ENCODE assay signal across 31 cellular contexts in genomic region chr5:174678107-174678506, GRCh38. TPM values are rescaled to one million over a fixed set of nuclear protein-coding genes. Genes with fewer than 3 reads are reported as not detected.
"Had no signal": no experiment of that assay in that cellular context is flagged by ENCODE, and none has a peak within 500 bp of the region (broad histone marks: within the 10 kb centered on the region; RNA-seq: fewer than 3 reads in every experiment).

No MANE protein-coding gene starts in this region.

- DNase-seq: naive thymus-derived CD8-positive, alpha-beta T cell; occipital lobe; ovary; posterior cingulate gyrus; psoas muscle; right cardiac atrium; right lobe of liver; sigmoid colon; small intestine; stimulated activated CD4-positive, alpha-beta T cell treated with anti-CD3 and anti-CD28 coated beads, Interleukin-15, amount 100 ng/mL, for 24 hours; stimulated activated CD4-positive, alpha-beta T cell treated with anti-CD3 and anti-CD28 coated beads, Interleukin-2, amount 100 ng/mL, for 24 hours; stimulated activated CD4-positive, alpha-beta T cell treated with anti-CD3 and anti-CD28 coated beads, Interleukin-2, amount 100 ng/mL, for 48 hours; stimulated activated CD4-positive, alpha-beta T cell treated with anti-CD3 and anti-CD28 coated beads, Interleukin-4, amount 100 ng/mL, for 24 hours; stimulated activated naive B cell treated with anti-CD40 and anti-IgM and Interleukin-4, amounts not matched to agents 10 μg/mL and 1 μg/mL and 100 μg/mL, for 72 hours; stimulated activated naive CD4-positive, alpha-beta T cell treated with Interleukin-2 at 50 U/mL for 16 hours; substantia nigra; testis; tibial artery; transverse colon; upper lobe of right lung; uterus had no signal

- H3K36me3 ChIP-seq: neural progenitor cell, ovary, right lobe of liver, sigmoid colon, suprapubic skin, tibial artery, transverse colon, upper lobe of right lung, uterus had no signal

- H3K4me1 ChIP-seq: neural progenitor cell, psoas muscle, right lobe of liver, sigmoid colon, suprapubic skin, testis, tibial artery, transverse colon, upper lobe of right lung, uterus had no signal

- H3K4me1 Mint-ChIP-seq: naive thymus-derived CD8-positive, alpha-beta T cell; stimulated activated effector memory CD8-positive, alpha-beta T cell treated with anti-CD3 and anti-CD28 coated beads, Interleukin-12 subunit alpha, Interleukin-12 subunit beta, amount 100 ng/mL, for 72 hours; stimulated activated naive B cell treated with anti-CD40 and anti-IgM and Interleukin-4, amounts not matched to agents 10 μg/mL and 1 μg/mL and 100 μg/mL, for 72 hours had no signal

- H3K27ac ChIP-seq: neural progenitor cell, ovary, parathyroid adenoma, psoas muscle, right lobe of liver, sigmoid colon, suprapubic skin, testis, tibial artery, transverse colon, upper lobe of right lung, uterus had no signal

- H3K27me3 ChIP-seq: neural progenitor cell, ovary, right lobe of liver, sigmoid colon, testis, transverse colon had no signal

- H3K4me3 ChIP-seq: neural progenitor cell, ovary, psoas muscle, right lobe of liver, sigmoid colon, suprapubic skin, testis, tibial artery, transverse colon, upper lobe of right lung, uterus had no signal

- H3K36me3 Mint-ChIP-seq: natural killer cell treated with Interleukin-12 subunit alpha and Interleukin-12 subunit beta and Interleukin-15 and Interleukin-18, amount 100 ng/mL, for 72 hours; neural progenitor cell; stimulated activated effector memory CD8-positive, alpha-beta T cell treated with anti-CD3 and anti-CD28 coated beads, Interleukin-12 subunit alpha, Interleukin-12 subunit beta, amount 100 ng/mL, for 72 hours; stimulated activated naive B cell treated with anti-CD40 and anti-IgM and Interleukin-4, amounts not matched to agents 10 μg/mL and 1 μg/mL and 100 μg/mL, for 72 hours; type B pancreatic cell had no signal

- H3K27me3 Mint-ChIP-seq: progenitor cell of endocrine pancreas; stimulated activated naive B cell treated with anti-CD40 and anti-IgM and Interleukin-4, amounts not matched to agents 10 μg/mL and 1 μg/mL and 100 μg/mL, for 72 hours; stimulated activated naive CD8-positive, alpha-beta T cell treated with anti-CD3 and anti-CD28 coated beads, Interleukin-15, Interleukin-2, amounts not matched to agents 100 ng/mL and 50 ng/mL, for 24 hours; type B pancreatic cell had no signal

- H3K4me2 ChIP-seq: neural progenitor cell had no signal

- H3K4me3 Mint-ChIP-seq: naive thymus-derived CD8-positive, alpha-beta T cell; natural killer cell treated with Interleukin-12 subunit alpha and Interleukin-12 subunit beta and Interleukin-15 and Interleukin-18, amount 100 ng/mL, for 72 hours; neural progenitor cell; stimulated activated effector memory CD8-positive, alpha-beta T cell treated with anti-CD3 and anti-CD28 coated beads, Interleukin-12 subunit alpha, Interleukin-12 subunit beta, amount 100 ng/mL, for 72 hours; stimulated activated naive B cell treated with anti-CD40 and anti-IgM and Interleukin-4, amounts not matched to agents 10 μg/mL and 1 μg/mL and 100 μg/mL, for 72 hours; stimulated activated naive CD8-positive, alpha-beta T cell treated with anti-CD3 and anti-CD28 coated beads, Interleukin-15, Interleukin-2, amounts not matched to agents 100 ng/mL and 50 ng/mL, for 24 hours; type B pancreatic cell had no signal

- ATAC-seq: naive thymus-derived CD8-positive, alpha-beta T cell; natural killer cell treated with Interleukin-12 subunit alpha and Interleukin-12 subunit beta and Interleukin-15 and Interleukin-18, amount 100 ng/mL, for 72 hours; psoas muscle; right cardiac atrium; right lobe of liver; stimulated activated effector memory CD8-positive, alpha-beta T cell treated with anti-CD3 and anti-CD28 coated beads, Interleukin-12 subunit alpha, Interleukin-12 subunit beta, amount 100 ng/mL, for 72 hours; stimulated activated naive B cell treated with anti-CD40 and anti-IgM and Interleukin-4, amounts not matched to agents 10 μg/mL and 1 μg/mL and 100 μg/mL, for 72 hours; upper lobe of right lung had no signal

- H3K27ac Mint-ChIP-seq: naive thymus-derived CD8-positive, alpha-beta T cell; natural killer cell treated with Interleukin-12 subunit alpha and Interleukin-12 subunit beta and Interleukin-15 and Interleukin-18, amount 100 ng/mL, for 72 hours; neural progenitor cell; progenitor cell of endocrine pancreas; stimulated activated effector memory CD8-positive, alpha-beta T cell treated with anti-CD3 and anti-CD28 coated beads, Interleukin-12 subunit alpha, Interleukin-12 subunit beta, amount 100 ng/mL, for 72 hours; stimulated activated naive B cell treated with anti-CD40 and anti-IgM and Interleukin-4, amounts not matched to agents 10 μg/mL and 1 μg/mL and 100 μg/mL, for 72 hours; stimulated activated naive CD8-positive, alpha-beta T cell treated with anti-CD3 and anti-CD28 coated beads, Interleukin-15, Interleukin-2, amounts not matched to agents 100 ng/mL and 50 ng/mL, for 24 hours; type B pancreatic cell had no signal

- H3K9me3 Mint-ChIP-seq: natural killer cell treated with Interleukin-12 subunit alpha and Interleukin-12 subunit beta and Interleukin-15 and Interleukin-18, amount 100 ng/mL, for 72 hours; neural progenitor cell; type B pancreatic cell had no signal

- H3K9ac ChIP-seq: neural progenitor cell, parathyroid adenoma had no signal

- H2AFZ ChIP-seq: neural progenitor cell, parathyroid adenoma had no signal

- H3K79me2 ChIP-seq: parathyroid adenoma had no signal

- H3K9me3 ChIP-seq: psoas muscle, right lobe of liver, sigmoid colon, suprapubic skin, testis, tibial artery, transverse colon, upper lobe of right lung, uterus had no signal

RNA-seq across cellular contexts. Expression of gene MSX2, which starts 46.3 kb away (rescaled TPM):
- total RNA-seq: naive thymus-derived CD8-positive, alpha-beta T cell; natural killer cell treated with Interleukin-12 subunit alpha and Interleukin-12 subunit beta and Interleukin-15 and Interleukin-18, amount 100 ng/mL, for 72 hours; occipital lobe; right lobe of liver; skeletal muscle tissue had no signal
- polyA plus RNA-seq: naive thymus-derived CD8-positive, alpha-beta T cell; neural cell had no signal
